ENCODE assay signal across 1 cellular context in genomic region chr9:33816327-33817252, GRCh38.
A peak's percentile ranks its signal among the peaks of the same experiment; 100 is the strongest.
TF ChIP-seq lines count a peak whose summit lies in the region.

TSS of gene UBE2R2 (plus strand) at chr9:33817160. CDS start at chr9:33817758, 598 bp downstream.

TF ChIP-seq in HepG2, 621 proteins besides CTCF, POLR2A, EP300 and RAD21 (continued from another document and continues in another):
- TF ChIP-seq ZNF232 (CRISPR knock-in tag; IDR thresholded peaks at IDR 0.05; ENCODE audit: borderline replicate concordance) (peak; percentile 60; the same call in 1 of the 2 replicates), ZNF432 (CRISPR knock-in tag; IDR thresholded peaks at IDR 0.05; ENCODE audit: borderline replicate concordance) (no peak), ZNF772 (CRISPR knock-in tag; IDR thresholded peaks at IDR 0.05) (peak; percentile 88), HMGXB4 (CRISPR knock-in tag; IDR thresholded peaks at IDR 0.05; ENCODE audit: borderline replicate concordance in 1 of 2, low read depth in 1 of 2) (peak; percentile 67 to 68; a peak in 3 of 4 replicates), SPEN (CRISPR knock-in tag; IDR thresholded peaks at IDR 0.05; ENCODE audit: low read depth) (peak; percentile 6; the same call in 1 of the 2 replicates), ZNF558 (CRISPR knock-in tag; IDR thresholded peaks at IDR 0.05; ENCODE audit: borderline replicate concordance) (no peak), ZNF564 (CRISPR knock-in tag; IDR thresholded peaks at IDR 0.05) (peak; percentile 49; the same call in 1 of the 2 replicates), ATF5 (CRISPR knock-in tag; IDR thresholded peaks at IDR 0.05; ENCODE audit: low read depth) (no peak), RXRA (CRISPR knock-in tag; IDR thresholded peaks at IDR 0.05) (peak; percentile 51), ZKSCAN5 (CRISPR knock-in tag; IDR thresholded peaks at IDR 0.05) (no peak), ZSCAN25 (CRISPR knock-in tag; IDR thresholded peaks at IDR 0.05) (peak; percentile 85), ZNF577 (CRISPR knock-in tag; IDR thresholded peaks at IDR 0.05; ENCODE audit: borderline replicate concordance, low read depth) (no peak), ZNF276 (CRISPR knock-in tag; IDR thresholded peaks at IDR 0.05; ENCODE audit: low read depth) (peak; percentile 64; the same call in 1 of the 2 replicates), HNF4G (IDR thresholded peaks at IDR 0.05; ENCODE audit: borderline replicate concordance, low read depth, low read length) (peak; percentile 23; the same call in 1 of the 2 replicates), HNF4G (CRISPR knock-in tag; IDR thresholded peaks at IDR 0.05; ENCODE audit: borderline replicate concordance, low read depth) (0 out of 2 replicates have a peak, but pooled peaks have one; percentile 31), ZMAT3 (CRISPR knock-in tag; conservative IDR thresholded peaks at IDR 0.05) (peak; percentile 76), ZNF318 (CRISPR knock-in tag; IDR thresholded peaks at IDR 0.05) (0 out of 2 replicates have a peak, but pooled peaks have one; percentile 48), ZNF329 (CRISPR knock-in tag; IDR thresholded peaks at IDR 0.05; ENCODE audit: low read depth) (0 out of 2 replicates have a peak, but pooled peaks have one; percentile 60), GFI1 (CRISPR knock-in tag; IDR thresholded peaks at IDR 0.05; ENCODE audit: borderline replicate concordance) (peak; percentile 39; the same call in 1 of the 2 replicates), ZNF547 (CRISPR knock-in tag; IDR thresholded peaks at IDR 0.05) (peak; percentile 54; the same call in 1 of the 2 replicates), PCBP1 (IDR thresholded peaks at IDR 0.05; ENCODE audit: borderline replicate concordance, low read depth, low read length) (0 out of 2 replicates have a peak, but pooled peaks have one; percentile 85), ZNF777 (CRISPR knock-in tag; IDR thresholded peaks at IDR 0.05) (peak; percentile 45; the same call in 1 of the 2 replicates), CREBL2 (CRISPR knock-in tag; IDR thresholded peaks at IDR 0.05; ENCODE audit: borderline replicate concordance) (0 out of 2 replicates have a peak, but pooled peaks have one; percentile 56), DZIP1 (CRISPR knock-in tag; IDR thresholded peaks at IDR 0.05) (peak; percentile 86), TAF1 (CRISPR knock-in tag; IDR thresholded peaks at IDR 0.05) (peak; percentile 80), MEIS1 (CRISPR knock-in tag; IDR thresholded peaks at IDR 0.05; ENCODE audit: borderline replicate concordance) (peak; percentile 85), DRAP1 (CRISPR knock-in tag; IDR thresholded peaks at IDR 0.05) (peak; percentile 87), ZNF775 (CRISPR knock-in tag; IDR thresholded peaks at IDR 0.05; ENCODE audit: borderline replicate concordance) (no peak), ZHX1 (CRISPR knock-in tag; IDR thresholded peaks at IDR 0.05; ENCODE audit: low read depth) (peak; percentile 86), NR2F1 (CRISPR knock-in tag; IDR thresholded peaks at IDR 0.05) (peak in 1 of 2 experiments; percentile 66; a peak in 2 of 4 replicates), ELF4 (CRISPR knock-in tag; IDR thresholded peaks at IDR 0.05; ENCODE audit: borderline replicate concordance) (0 out of 2 replicates have a peak, but pooled peaks have one; percentile 73), GMEB1 (CRISPR knock-in tag; IDR thresholded peaks at IDR 0.05; ENCODE audit: borderline replicate concordance) (peak; percentile 42; the same call in 1 of the 2 replicates), ARNTL (CRISPR knock-in tag; IDR thresholded peaks at IDR 0.05) (peak; percentile 80; the same call in 1 of the 2 replicates), AGO1 (IDR thresholded peaks at IDR 0.05; ENCODE audit: low read depth, low read length, poor library complexity, severe bottlenecking) (peak; percentile 65), ZNF605 (CRISPR knock-in tag; IDR thresholded peaks at IDR 0.05) (no peak), CHD2 (IDR thresholded peaks at IDR 0.05; ENCODE audit: low read depth, low read length) (peak; percentile 70), ASH2L (IDR thresholded peaks at IDR 0.05; ENCODE audit: insufficient read length, low read depth, low read length) (no peak)
